13 cellular contexts compared by ENCODE assay signal in the genomic region with DNA sequence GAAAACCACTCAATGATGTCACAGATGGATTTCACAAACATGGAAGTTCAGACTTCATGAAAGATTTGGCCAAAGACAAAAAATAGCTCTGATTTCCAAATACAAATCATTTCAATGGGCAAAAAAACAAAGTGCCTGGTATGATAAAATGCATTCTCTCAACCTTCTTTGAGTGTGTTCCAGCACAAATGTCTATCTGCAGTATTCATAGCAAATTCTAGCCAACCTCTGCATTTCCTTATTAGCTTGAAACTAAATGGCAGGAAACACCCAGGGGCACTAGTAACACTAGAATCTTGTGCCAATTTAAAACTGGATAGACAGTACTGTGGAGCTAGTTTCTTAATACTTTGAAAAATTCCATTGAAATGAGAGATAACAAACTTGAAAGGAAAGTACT. TPM values are rescaled to one million over a fixed set of nuclear protein-coding genes. Genes with fewer than 3 reads are reported as not detected.
"Had no signal": no experiment of that assay in that cellular context is flagged by ENCODE, and none has a peak within 500 bp of the region (broad histone marks: within the 10 kb centered on the region; RNA-seq: fewer than 3 reads in every experiment).

No MANE protein-coding gene starts in this region.

- H3K4me2 ChIP-seq: hepatocyte had no signal

- H3K9me3 ChIP-seq: ovary, vagina had no signal

- H3K4me1 ChIP-seq: vagina had no signal

- H3K4me3 ChIP-seq: hepatocyte, ovary, vagina had no signal

- H3K27ac ChIP-seq: hepatocyte, ovary, vagina, WERI-Rb-1 had no signal

- H3K79me2 ChIP-seq: hepatocyte had no signal

- H3K36me3 ChIP-seq: ovary, vagina, WERI-Rb-1 had no signal

- DNase-seq: activated CD4-positive, alpha-beta T cell treated with anti-CD3 and anti-CD28 coated beads for 4 hours; activated CD8-positive, alpha-beta memory T cell treated with anti-CD3 and anti-CD28 coated beads, Interleukin-2, amount 50 U/mL, for 48 hours; activated CD8-positive, alpha-beta T cell treated with anti-CD3 and anti-CD28 coated beads, Interleukin-2, amount 10 ng/mL, durations not matched to agents 7 days and 5 days; activated naive CD4-positive, alpha-beta T cell treated with Interleukin-2 at 50 U/mL for 16 hours; activated naive CD8-positive, alpha-beta T cell treated with anti-CD3 and anti-CD28 coated beads, Interleukin-2, amount 50 U/mL, for 24 hours; kidney glomerular epithelial cell; nephron progenitor cell; ovary; T-helper 1 cell; WERI-Rb-1 had no signal

- H2AFZ ChIP-seq: hepatocyte had no signal

- H3K27me3 ChIP-seq: hepatocyte, ovary, vagina had no signal

RNA-seq across cellular contexts. Expression of gene APCDD1, which starts 42.9 kb away (rescaled TPM):
- total RNA-seq: activated CD8-positive, alpha-beta T cell treated with anti-CD3 and anti-CD28 coated beads, Interleukin-2, amount 10 ng/mL, durations not matched to agents 7 days and 5 days; activated T-helper 1 cell treated with anti-CD3 and anti-CD28 coated beads, Interleukin-12 subunit alpha, Interleukin-12 subunit beta, Interleukin-2, Interleukin-4 antibody, amounts not matched to agents 30 ng/mL and 10 ng/mL and 1 ng/mL, durations not matched to agents 14 hours and 24 hours and 36 hours had no signal
